Comparison of ENCODE assay signal across 17 cellular contexts in the genomic region with DNA sequence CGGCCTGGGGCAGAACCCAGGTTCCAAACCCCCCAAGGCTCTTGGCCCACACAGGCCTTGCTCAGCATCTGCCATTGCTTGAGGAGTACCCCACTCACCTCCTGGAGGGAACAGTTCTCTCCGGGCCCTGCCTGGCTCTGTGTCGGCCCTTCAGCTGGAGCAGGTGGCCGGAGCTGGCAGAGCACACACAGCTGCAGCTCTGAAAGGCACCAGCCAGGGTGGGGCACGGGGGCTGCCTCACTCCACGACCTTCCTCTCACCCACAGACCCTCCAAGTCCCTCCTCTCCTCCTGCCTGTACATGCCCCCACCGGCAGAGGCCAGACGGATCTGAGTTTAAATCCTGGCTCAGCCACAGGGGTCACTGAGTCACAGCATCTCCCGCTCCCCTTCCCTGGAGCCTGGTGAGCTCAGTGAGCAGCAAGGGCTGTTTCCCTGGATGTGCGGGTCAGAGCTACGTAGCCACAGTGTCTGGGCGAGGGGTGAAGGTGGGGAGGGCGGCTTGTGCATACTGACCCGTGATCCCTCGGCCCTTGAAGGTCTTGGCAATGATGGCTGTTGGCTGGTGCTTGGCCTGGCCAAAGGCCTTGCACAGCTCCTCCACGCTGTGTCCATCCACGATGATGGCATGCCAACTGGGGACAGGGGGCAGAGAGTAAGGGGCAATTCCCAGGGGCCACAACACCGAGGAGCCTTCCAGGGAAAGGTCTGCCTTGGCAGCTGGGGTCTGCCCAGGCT. TPM values are rescaled to one million over a fixed set of nuclear protein-coding genes. Genes with fewer than 3 reads are reported as not detected.
DNase-seq lines count a peak whose midpoint lies in the region; ATAC-seq, FAIRE-seq and TF ChIP-seq lines count a peak whose summit lies in the region.
"Had no signal": no experiment of that assay in that cellular context is flagged by ENCODE, and none has a peak within 500 bp of the region (broad histone marks: within the 10 kb centered on the region; RNA-seq: fewer than 3 reads in every experiment).

No MANE protein-coding gene starts in this region.

- H3K4me1 Mint-ChIP-seq in T-helper 2 cell treated with Interferon-gamma antibody and Interleukin-4, amounts not matched to agents 5 μg/mL and 100 μg/mL, for 36 hours (ENCODE audit: low read depth): peaks cover 7% of the 10 kb centered on the region
- no peaks in the 10 kb centered on the region for H3K4me1 Mint-ChIP-seq in stimulated activated memory B cell treated with anti-CD40 and anti-IgM and Interleukin-4, amounts not matched to agents 10 μg/mL and 1 μg/mL and 100 μg/mL, for 72 hours

- DNase-seq in T-helper 2 cell treated with Interferon-gamma antibody and Interleukin-4, amounts not matched to agents 5 μg/mL and 100 μg/mL, for 36 hours (ENCODE audit: low spot score): no peak
- DNase-seq in T-helper 2 cell: no peak
- peak; percentile 28 for DNase-seq in SHP77 treated with DMSO at 0.1 percent for 48 hours (lab: John Stamatoyannopoulos, UW)
- DNase-seq in frontal cortex (ENCODE audit: low spot score in 2 of 2): no peak
- DNase-seq in A673 (ENCODE audit: low spot score): no peak
- DNase-seq: activated naive CD4-positive, alpha-beta T cell; central memory CD4-positive, alpha-beta T cell; head of caudate nucleus; NCI-H1092 treated with DMSO at 0.1 percent for 48 hours had no signal

- intact Hi-C loops in A673 (cut with micrococcal nuclease; ENCODE audit: unreplicated experiment): no loop called here

- no peaks in the 10 kb centered on the region for H3K9me3 Mint-ChIP-seq in T-helper 2 cell treated with Interferon-gamma antibody and Interleukin-4, amounts not matched to agents 5 μg/mL and 100 μg/mL, for 36 hours
- H3K9me3 Mint-ChIP-seq in stimulated activated memory B cell treated with anti-CD40 and anti-IgM and Interleukin-4, amounts not matched to agents 10 μg/mL and 1 μg/mL and 100 μg/mL, for 72 hours: no peaks in the 10 kb centered on the region

- CTCF ChIA-PET in A673 (lab: Charles Lee): no interaction called here

- no peaks in the 10 kb centered on the region for H3K27me3 Mint-ChIP-seq in T-helper 2 cell treated with Interferon-gamma antibody and Interleukin-4, amounts not matched to agents 5 μg/mL and 100 μg/mL, for 36 hours (ENCODE audit: low read depth)
- no peaks in the 10 kb centered on the region for H3K27me3 Mint-ChIP-seq in stimulated activated memory B cell treated with anti-CD40 and anti-IgM and Interleukin-4, amounts not matched to agents 10 μg/mL and 1 μg/mL and 100 μg/mL, for 72 hours

- peaks cover 45% of the 10 kb centered on the region for H3K36me3 Mint-ChIP-seq in T-helper 2 cell treated with Interferon-gamma antibody and Interleukin-4, amounts not matched to agents 5 μg/mL and 100 μg/mL, for 36 hours (ENCODE audit: low read depth)
- peaks cover 61% of the 10 kb centered on the region for H3K36me3 Mint-ChIP-seq in stimulated activated memory B cell treated with anti-CD40 and anti-IgM and Interleukin-4, amounts not matched to agents 10 μg/mL and 1 μg/mL and 100 μg/mL, for 72 hours

- no peak for ATAC-seq in stimulated activated memory B cell treated with anti-CD40 and anti-IgM and Interleukin-4, amounts not matched to agents 10 μg/mL and 1 μg/mL and 100 μg/mL, for 72 hours
- ATAC-seq in GM21367 (IDR thresholded peaks at IDR 0.05; ENCODE audit: unreplicated experiment): no peak

- TF ChIP-seq CTCF in A673 (conservative IDR thresholded peaks at IDR 0.05; ENCODE audit: low read depth, low read length): no peak

- H3K4me3 ChIP-seq in A673 (ENCODE audit: low read depth, low read length, poor library complexity, severe bottlenecking): no peak overlapping the region
- H3K4me3 ChIP-seq: psoas muscle had no signal

- H3K9me3 ChIP-seq in A673 (ENCODE audit: low read depth, low read length, poor library complexity, severe bottlenecking): no peaks in the 10 kb centered on the region
- H3K9me3 ChIP-seq: psoas muscle had no signal

- H3K27ac Mint-ChIP-seq in T-helper 2 cell treated with Interferon-gamma antibody and Interleukin-4, amounts not matched to agents 5 μg/mL and 100 μg/mL, for 36 hours: peak overlapping the region; percentile 41
- H3K27ac Mint-ChIP-seq in stimulated activated memory B cell treated with anti-CD40 and anti-IgM and Interleukin-4, amounts not matched to agents 10 μg/mL and 1 μg/mL and 100 μg/mL, for 72 hours: peak overlapping the region; percentile 53

- no TSS peak for BruUV-seq in A673 (replicated peaks; lab: Mats Ljungman, UMichigan)

- POLR2A ChIA-PET in A673 (lab: Charles Lee; ENCODE audit: low non-redundant PET): no interaction called here

- H3K36me3 ChIP-seq in A673 (ENCODE audit: insufficient read depth, low read length, poor library complexity, severe bottlenecking): peaks cover 36% of the 10 kb centered on the region

- H3K4me3 Mint-ChIP-seq in T-helper 2 cell treated with Interferon-gamma antibody and Interleukin-4, amounts not matched to agents 5 μg/mL and 100 μg/mL, for 36 hours: no peak overlapping the region
- H3K4me3 Mint-ChIP-seq in stimulated activated memory B cell treated with anti-CD40 and anti-IgM and Interleukin-4, amounts not matched to agents 10 μg/mL and 1 μg/mL and 100 μg/mL, for 72 hours: no peak overlapping the region

- H3K27me3 ChIP-seq in layer of hippocampus (ENCODE audit: control insufficient read depth, insufficient read depth, low read length) (no peaks in the 10 kb centered on the region), A673 (replicated peaks; ENCODE audit: insufficient read depth, low read depth, low read length, poor library complexity) (no peaks in the 10 kb centered on the region)

- H3K27ac ChIP-seq in layer of hippocampus (ENCODE audit: low read depth, low read length) (peak overlapping the region; percentile 12), A673 (ENCODE audit: low read depth, low read length, poor library complexity, severe bottlenecking) (no peak overlapping the region)
- H3K27ac ChIP-seq: psoas muscle had no signal

- FAIRE-seq in frontal cortex (lab: Jason Lieb, UNC): no peak
- FAIRE-seq: A204.1, G401.6, GM19239, keratinocyte had no signal

- H3K4me1 ChIP-seq in A673 (ENCODE audit: insufficient read depth, low read length, poor library complexity, severe bottlenecking): peaks cover 9% of the 10 kb centered on the region

RNA-seq across cellular contexts. Expression of a gene that starts 23.0 kb away (rescaled TPM):
- 122 TPM for total RNA-seq in frontal cortex
- total RNA-seq in A673 (2021): 186 and 196 TPM in 2 replicates
